Comparison of ENCODE assay signal across 1 cellular context in genomic region chr12:107351109-107351508, GRCh38.
TF ChIP-seq lines count a peak whose summit lies in the region.

No MANE protein-coding gene starts in this region.

TF ChIP-seq in HepG2, 621 proteins besides CTCF, POLR2A, EP300 and RAD21 (continued from another document):
- TF ChIP-seq ZSCAN22 (CRISPR knock-in tag; IDR thresholded peaks at IDR 0.05) (peak; percentile 77; the same call in 1 of the 2 replicates), PATZ1 (CRISPR knock-in tag; IDR thresholded peaks at IDR 0.05) (0 out of 2 replicates have a peak, but pooled peaks have one; percentile 10), CEBPB (IDR thresholded peaks at IDR 0.05; ENCODE audit: borderline replicate concordance, low read depth, low read length) (peak; percentile 11; the same call in 1 of the 2 replicates), SOX13 (IDR thresholded peaks at IDR 0.05) (no peak), SOX13 (CRISPR knock-in tag; conservative IDR thresholded peaks at IDR 0.05 in 1 of 2, IDR thresholded peaks at IDR 0.05 in 1 of 2) (peak in 1 of 2 experiments; percentile 23; a peak in 1 of 4 replicates), ZNF580 (CRISPR knock-in tag; IDR thresholded peaks at IDR 0.05; ENCODE audit: borderline replicate concordance, low read depth) (no peak), SOX6 (IDR thresholded peaks at IDR 0.05) (no peak), SOX6 (CRISPR knock-in tag; IDR thresholded peaks at IDR 0.05) (0 out of 2 replicates have a peak, but pooled peaks have one; percentile 21), CEBPG (CRISPR knock-in tag; IDR thresholded peaks at IDR 0.05) (peak; percentile 43), ZHX1 (CRISPR knock-in tag; IDR thresholded peaks at IDR 0.05; ENCODE audit: low read depth) (no peak)
TF ChIP-seq in HepG2: peak in this region for 7.
